1 cellular context compared by ENCODE assay signal in genomic region chr10:96292971-96293909, GRCh38.
TF ChIP-seq lines count a peak whose summit lies in the region.

No MANE protein-coding gene starts in this region.

TF ChIP-seq in GM23338, 12 proteins besides CTCF, POLR2A, EP300 and RAD21:
- TF ChIP-seq ZNF462 (CRISPR knock-in tag; IDR thresholded peaks at IDR 0.05) (no peak), EZH2phosphoT487 (IDR thresholded peaks at IDR 0.05; ENCODE audit: unreplicated experiment) (no peak), NANOG (IDR thresholded peaks at IDR 0.05; ENCODE audit: borderline replicate concordance) (no peak), JUNB (IDR thresholded peaks at IDR 0.05; ENCODE audit: unreplicated experiment) (no peak), CREB1 (CRISPR knock-in tag; IDR thresholded peaks at IDR 0.05; ENCODE audit: low read depth) (no peak), ZNF331 (CRISPR knock-in tag; IDR thresholded peaks at IDR 0.05; ENCODE audit: low read depth) (no peak), STAT1 (IDR thresholded peaks at IDR 0.05; ENCODE audit: unreplicated experiment) (no peak), ETS1 (IDR thresholded peaks at IDR 0.05) (no peak), REST (IDR thresholded peaks at IDR 0.05; ENCODE audit: unreplicated experiment) (no peak)
